8 cellular contexts compared by ENCODE assay signal in genomic region chrX:17737707-17738001, GRCh38. TPM values are rescaled to one million over a fixed set of nuclear protein-coding genes. Genes with fewer than 3 reads are reported as not detected.
DNase-seq lines count a peak whose midpoint lies in the region; ATAC-seq and TF ChIP-seq lines count a peak whose summit lies in the region.

No MANE protein-coding gene starts in this region.

- H3K4me3 ChIP-seq in fibroblast of pulmonary artery (replicated peaks; ENCODE audit: low read depth, low read length): peak overlapping the region; percentile 68

- no peak for TF ChIP-seq CTCF in fibroblast of pulmonary artery (IDR thresholded peaks at IDR 0.05; ENCODE audit: low read length, missing control alignments)

- peak; percentile 2 for ATAC-seq in sciatic nerve

- intact Hi-C loops in sciatic nerve (cut with DNase I): no loop called here

- H3K4me1 Mint-ChIP-seq in T-helper 2 cell treated with Interferon-gamma antibody and Interleukin-4, amounts not matched to agents 5 μg/mL and 100 μg/mL, for 36 hours (ENCODE audit: low read depth): peaks cover 13% of the 10 kb centered on the region

- H3K27me3 Mint-ChIP-seq in T-helper 2 cell treated with Interferon-gamma antibody and Interleukin-4, amounts not matched to agents 5 μg/mL and 100 μg/mL, for 36 hours (ENCODE audit: low read depth): peaks cover 46% of the 10 kb centered on the region

- no peak overlapping the region for H3K27ac Mint-ChIP-seq in T-helper 2 cell treated with Interferon-gamma antibody and Interleukin-4, amounts not matched to agents 5 μg/mL and 100 μg/mL, for 36 hours

- no peak for DNase-seq in T-helper 2 cell treated with Interferon-gamma antibody and Interleukin-4, amounts not matched to agents 5 μg/mL and 100 μg/mL, for 36 hours (ENCODE audit: low spot score)
- DNase-seq in T-helper 2 cell: no peak
- DNase-seq in activated CD4-positive, alpha-beta T cell treated with anti-CD3 and anti-CD28 coated beads, Interleukin-2, amount 50 U/mL, for 4 hours: peak; percentile 6 to 14
- no peak for DNase-seq in fibroblast of pulmonary artery (ENCODE audit: low read depth)
- no peak for DNase-seq in sciatic nerve (ENCODE audit: low spot score)
- no peak for DNase-seq in NK-92 treated with Interleukin-12 subunit alpha and Interleukin-12 subunit beta, amount 100 ng/mL, for 24 hours (lab: John Stamatoyannopoulos, UW)
- DNase-seq in NCI-H1694 (lab: John Stamatoyannopoulos, UW): no peak
- DNase-seq in NCI-H187 treated with DMSO at 0.1 percent for 48 hours (lab: John Stamatoyannopoulos, UW): no peak

- H3K9me3 Mint-ChIP-seq in T-helper 2 cell treated with Interferon-gamma antibody and Interleukin-4, amounts not matched to agents 5 μg/mL and 100 μg/mL, for 36 hours: peaks cover 3% of the 10 kb centered on the region

- H3K4me3 Mint-ChIP-seq in T-helper 2 cell treated with Interferon-gamma antibody and Interleukin-4, amounts not matched to agents 5 μg/mL and 100 μg/mL, for 36 hours: peak overlapping the region; percentile 81

- no peaks in the 10 kb centered on the region for H3K36me3 Mint-ChIP-seq in T-helper 2 cell treated with Interferon-gamma antibody and Interleukin-4, amounts not matched to agents 5 μg/mL and 100 μg/mL, for 36 hours (ENCODE audit: low read depth)

RNA-seq across cellular contexts. Expression of gene SCML1, which starts 0.4 kb away (rescaled TPM):
- 17.8 TPM for total RNA-seq in sciatic nerve

Comparison
In these comparisons a context has a peak if more than half of its experiments do, and no peak if none do; other contexts are left out.
1. DNase-seq: peak in activated CD4-positive, alpha-beta T cell treated with anti-CD3 and anti-CD28 coated beads, Interleukin-2, amount 50 U/mL, for 4 hours (2 of 2); none in T-helper 2 cell treated with Interferon-gamma antibody and Interleukin-4, amounts not matched to agents 5 μg/mL and 100 μg/mL, for 36 hours (single experiment), T-helper 2 cell (0 of 5), fibroblast of pulmonary artery (single experiment), sciatic nerve (single experiment), NK-92 treated with Interleukin-12 subunit alpha and Interleukin-12 subunit beta, amount 100 ng/mL, for 24 hours (single experiment), NCI-H1694 (single experiment) and NCI-H187 treated with DMSO at 0.1 percent for 48 hours (single experiment).